10 cellular contexts compared by ENCODE assay signal in the genomic region with DNA sequence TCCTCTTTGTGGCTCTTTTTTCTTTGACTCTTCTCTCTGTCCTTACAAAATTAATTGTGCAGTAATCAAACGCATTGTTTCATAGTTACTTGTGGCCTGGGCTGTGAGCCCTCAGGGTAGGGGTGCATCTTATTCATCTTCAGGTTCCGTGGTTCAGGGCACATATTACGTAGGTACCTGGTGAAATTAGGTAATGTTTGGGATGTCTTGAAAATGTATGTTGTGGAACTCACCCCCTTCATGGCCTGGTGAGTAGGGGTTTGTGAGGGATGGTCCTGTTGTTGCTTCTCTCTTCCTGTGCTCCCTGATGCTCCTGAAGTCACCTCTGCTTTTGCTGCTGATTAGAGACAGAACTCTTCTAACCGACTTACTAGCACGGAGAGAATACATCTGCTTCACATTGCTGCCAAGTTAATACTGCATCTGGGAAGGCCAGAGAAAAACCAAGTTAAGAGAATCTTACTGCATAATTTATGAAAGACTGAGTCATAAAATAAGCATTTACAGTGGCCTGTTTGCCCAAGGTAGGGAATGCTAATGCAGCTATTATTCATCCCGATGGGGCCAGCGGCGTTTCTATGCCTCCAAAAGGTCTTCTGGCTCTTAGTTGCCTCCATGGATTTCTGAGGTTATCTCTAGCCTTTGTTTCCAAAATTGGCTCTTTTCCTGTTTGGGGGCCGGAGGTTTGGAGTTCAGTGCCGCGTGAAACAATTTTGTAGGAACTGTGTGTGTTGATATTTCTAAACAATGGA.
DNase-seq lines count a peak whose midpoint lies in the region; ATAC-seq, FAIRE-seq and TF ChIP-seq lines count a peak whose summit lies in the region.
"Had no signal": no experiment of that assay in that cellular context is flagged by ENCODE, and none has a peak within 500 bp of the region (broad histone marks: within the 10 kb centered on the region; RNA-seq: fewer than 3 reads in every experiment).

No MANE protein-coding gene starts in this region.

- TF ChIP-seq CTCF in AG09319 (IDR thresholded peaks at IDR 0.05; ENCODE audit: low read depth, low read length): no peak

- FAIRE-seq in HTR-8/SVneo (lab: Jason Lieb, UNC): no peak

- ATAC-seq in GM18519 (IDR thresholded peaks at IDR 0.05; ENCODE audit: low FRiP score, unreplicated experiment) (no peak), GM21360 (IDR thresholded peaks at IDR 0.05; ENCODE audit: unreplicated experiment) (no peak), GM21825 (IDR thresholded peaks at IDR 0.05; ENCODE audit: unreplicated experiment) (no peak)
- ATAC-seq: activated T-cell treated with anti-CD3 and anti-CD28 coated beads, Interleukin-2, amount 50 U/mL, for 4 hours had no signal

- peak; percentile 69 for DNase-seq in AG09319 (ENCODE audit: extremely low read depth, low read depth)
- peak; percentile 64 for DNase-seq in HTR-8/SVneo (ENCODE audit: insufficient read length, low spot score)
- DNase-seq in dermis blood vessel endothelial cell: peak; percentile 64
- DNase-seq in myocyte (ENCODE audit: low read depth): peak; percentile 73
- DNase-seq in stimulated activated CD4-positive, alpha-beta T cell treated with anti-CD3 and anti-CD28 coated beads, Interleukin-1b, Interleukin-23, amount 100 ng/mL, for 48 hours: no peak
- DNase-seq: activated T-cell treated with anti-CD3 and anti-CD28 coated beads, Interleukin-2, amount 50 U/mL, for 4 hours; stimulated activated CD4-positive, alpha-beta T cell treated with anti-CD3 and anti-CD28 coated beads, Interleukin-2, amount 100 ng/mL, for 24 hours had no signal
